20 cellular contexts compared by ENCODE assay signal in genomic region chr15:48029656-48030055, GRCh38.
"Had no signal": no experiment of that assay in that cellular context is flagged by ENCODE, and none has a peak within 500 bp of the region (broad histone marks: within the 10 kb centered on the region; RNA-seq: fewer than 3 reads in every experiment).

No MANE protein-coding gene starts in this region.

- H3K27ac ChIP-seq: foreskin keratinocyte, spleen, tibial artery had no signal

- DNase-seq: activated CD4-positive, alpha-beta T cell treated with anti-CD3 and anti-CD28 coated beads, Interleukin-2, amount 10 ng/mL, durations not matched to agents 7 days and 5 days; activated CD4-positive, CD25-positive, alpha-beta regulatory T cell treated with anti-CD3 and anti-CD28 coated beads, Interleukin-2, amount 50 U/mL, for 72 hours; activated CD8-positive, alpha-beta memory T cell treated with anti-CD3 and anti-CD28 coated beads, Interleukin-2, amount 10 ng/mL, durations not matched to agents 7 days and 5 days; activated CD8-positive, alpha-beta T cell treated with anti-CD3 and anti-CD28 coated beads for 36 hours; activated gamma-delta T cell treated with Interleukin-2 at 50 U/mL for 16 hours; activated T-cell treated with anti-CD3 and anti-CD28 coated beads for 4 hours; dermis blood vessel endothelial cell; effector CD8-positive, alpha-beta T cell; erythroblast; foreskin keratinocyte; left ventricle myocardium superior; mammary epithelial cell; mucosa of descending colon; naive B cell; spleen; stimulated activated CD4-positive, alpha-beta T cell treated with anti-CD3 and anti-CD28 coated beads, Interleukin-4, amount 100 ng/mL, for 1 hour; stimulated activated naive CD4-positive, alpha-beta T cell; tibial artery had no signal

- ATAC-seq: activated CD8-positive, alpha-beta memory T cell treated with anti-CD3 and anti-CD28 coated beads, Interleukin-2, amount 10 ng/mL, durations not matched to agents 7 days and 5 days; activated CD8-positive, alpha-beta T cell treated with anti-CD3 and anti-CD28 coated beads for 36 hours; activated naive CD4-positive, alpha-beta T cell treated with anti-CD3 and anti-CD28 coated beads, Interleukin-2, amount 50 U/mL, for 72 hours; foreskin keratinocyte; left ventricle myocardium superior; mucosa of descending colon; SK-N-SH treated with all-trans-retinoic acid at 6 μM for 48 hours had no signal
